ENCODE assay signal across 19 cellular contexts in genomic region chr5:76379316-76379715, GRCh38. TPM values are rescaled to one million over a fixed set of nuclear protein-coding genes. Genes with fewer than 3 reads are reported as not detected.
A peak's percentile ranks its signal among the peaks of the same experiment; 100 is the strongest.
DNase-seq lines count a peak whose midpoint lies in the region; ATAC-seq, FAIRE-seq and TF ChIP-seq lines count a peak whose summit lies in the region.
"Had no signal": no experiment of that assay in that cellular context is flagged by ENCODE, and none has a peak within 500 bp of the region (broad histone marks: within the 10 kb centered on the region; RNA-seq: fewer than 3 reads in every experiment).

No MANE protein-coding gene starts in this region.

- H3K9ac ChIP-seq in HepG2 (ENCODE audit: insufficient read depth, low read depth, low read length) = no peak overlapping the region

- CTCF ChIA-PET in activated CD8-positive, alpha-beta memory T cell treated with anti-CD3 and anti-CD28 coated beads, Interleukin-2, amount 10 ng/mL, durations not matched to agents 7 days and 5 days (lab: Charles Lee) = interaction anchor here (0.9 to 1.3 kb wide), 4 partner anchors 9 to 35 kb away, joined by 3 to 5 read pairs (median 3); no protein-coding TSS in a partner anchor
- CTCF ChIA-PET in activated CD4-positive, alpha-beta memory T cell treated with anti-CD3 and anti-CD28 coated beads, Interleukin-2, amount 10 ng/mL, durations not matched to agents 7 days and 5 days (lab: Charles Lee) = interaction anchor here (0.7 to 1.3 kb wide), 6 partner anchors 10 to 204 kb away, joined by 3 to 6 read pairs (median 4); partner anchors contain the start of gene IQGAP2
- CTCF ChIA-PET in HepG2 (lab: Yijun Ruan, JAX; ENCODE audit: low intra/inter-chr PET ratio, low total read pairs) = no interaction called here

- ATAC-seq in activated CD8-positive, alpha-beta memory T cell treated with anti-CD3 and anti-CD28 coated beads, Interleukin-2, amount 10 ng/mL, durations not matched to agents 7 days and 5 days = peak; percentile 69
- ATAC-seq in HepG2 (peak; percentile 78), HG03095 (IDR thresholded peaks at IDR 0.05; ENCODE audit: unreplicated experiment) (no peak)
- ATAC-seq: stimulated activated naive B cell treated with anti-CD40 and anti-IgM and Interleukin-4, amounts not matched to agents 10 μg/mL and 1 μg/mL and 100 μg/mL, for 72 hours; upper lobe of right lung had no signal

- H3K27me3 ChIP-seq in HepG2 (ENCODE audit: control insufficient read depth in 1 of 2, insufficient read depth in 2 of 2, low read length in 2 of 2) (no peaks in the 10 kb centered on the region; a peak in 1 of 5 replicates), H7 (ENCODE audit: control insufficient read depth, insufficient read depth, low read length) (no peaks in the 10 kb centered on the region)
- H3K27me3 ChIP-seq: ascending aorta, ovary, upper lobe of right lung had no signal

- 10% methylated on average over 5 of the region's 5 CpGs for WGBS in HepG2 (ENCODE audit: low lambda C conversion rate)

- no peaks in the 10 kb centered on the region for H3K27me3 Mint-ChIP-seq in activated CD8-positive, alpha-beta memory T cell treated with anti-CD3 and anti-CD28 coated beads, Interleukin-2, amount 10 ng/mL, durations not matched to agents 7 days and 5 days
- H3K27me3 Mint-ChIP-seq in activated CD4-positive, alpha-beta memory T cell treated with anti-CD3 and anti-CD28 coated beads, Interleukin-2, amount 10 ng/mL, durations not matched to agents 7 days and 5 days = no peaks in the 10 kb centered on the region

- POLR2A ChIA-PET in activated CD4-positive, alpha-beta memory T cell treated with anti-CD3 and anti-CD28 coated beads, Interleukin-2, amount 10 ng/mL, durations not matched to agents 7 days and 5 days (lab: Charles Lee) = interaction anchor here (0.6 to 1.5 kb wide), 4 partner anchors 10 to 333 kb away, joined by 3 to 6 read pairs (median 4); partner anchors contain the start of gene IQGAP2
- POLR2A ChIA-PET in HepG2 (lab: Yijun Ruan, JAX) = interaction anchor here (1.1 kb wide), 1 partner anchor 10 kb away, joined by 3 read pairs; no protein-coding TSS in a partner anchor

- TF ChIP-seq RAD21 in HepG2 (CRISPR knock-in tag; IDR thresholded peaks at IDR 0.05) = no peak

- H3K4me1 ChIP-seq in HepG2 (ENCODE audit: insufficient read depth, low read length) = peaks cover 70% of the 10 kb centered on the region
- H3K4me1 ChIP-seq: ascending aorta, upper lobe of right lung had no signal

- H4K20me1 ChIP-seq in HepG2 (ENCODE audit: insufficient read depth, low read length) = no peaks in the 10 kb centered on the region

- H3K36me3 ChIP-seq in HepG2 (replicated peaks in 1 of 2; ENCODE audit: control insufficient read depth in 1 of 2, insufficient read depth in 2 of 2, low read length in 2 of 2) (no peaks in the 10 kb centered on the region), H7 (replicated peaks; ENCODE audit: control insufficient read depth, insufficient read depth, low read length) (no peaks in the 10 kb centered on the region)
- H3K36me3 ChIP-seq: ascending aorta, ovary, upper lobe of right lung had no signal

- H3K9me3 Mint-ChIP-seq in activated CD8-positive, alpha-beta memory T cell treated with anti-CD3 and anti-CD28 coated beads, Interleukin-2, amount 10 ng/mL, durations not matched to agents 7 days and 5 days (ENCODE audit: low read depth) = no peaks in the 10 kb centered on the region
- no peaks in the 10 kb centered on the region for H3K9me3 Mint-ChIP-seq in activated CD4-positive, alpha-beta memory T cell treated with anti-CD3 and anti-CD28 coated beads, Interleukin-2, amount 10 ng/mL, durations not matched to agents 7 days and 5 days
- H3K9me3 Mint-ChIP-seq: dendritic cell treated with granulocyte-macrophage colony-stimulating factor and Interleukin-4, amounts not matched to agents 40 ng/mL and 50 ng/mL, for 4 days; stimulated activated naive B cell treated with anti-CD40 and anti-IgM and Interleukin-4, amounts not matched to agents 10 μg/mL and 1 μg/mL and 100 μg/mL, for 72 hours had no signal

- H2AFZ ChIP-seq in HepG2 (ENCODE audit: low read length) = peak overlapping the region; percentile 84

- H3K4me3 ChIP-seq in HepG2 (replicated peaks in 1 of 3; ENCODE audit: insufficient read depth in 1 of 3, low read depth in 2 of 3, low read length in 3 of 3) = peak overlapping the region; percentile 27 to 65 (median 46)
- no peak overlapping the region for H3K4me3 ChIP-seq in H7 (ENCODE audit: insufficient read depth, low read depth, low read length)
- H3K4me3 ChIP-seq: ascending aorta, ovary, skin epidermis, upper lobe of right lung had no signal

- peak overlapping the region; percentile 58 for H3K27ac Mint-ChIP-seq in activated CD8-positive, alpha-beta memory T cell treated with anti-CD3 and anti-CD28 coated beads, Interleukin-2, amount 10 ng/mL, durations not matched to agents 7 days and 5 days
- peak overlapping the region; percentile 60 for H3K27ac Mint-ChIP-seq in activated CD4-positive, alpha-beta memory T cell treated with anti-CD3 and anti-CD28 coated beads, Interleukin-2, amount 10 ng/mL, durations not matched to agents 7 days and 5 days
- H3K27ac Mint-ChIP-seq: dendritic cell treated with granulocyte-macrophage colony-stimulating factor and Interleukin-4, amounts not matched to agents 40 ng/mL and 50 ng/mL, for 4 days had no signal

- peak in 1 of 2 experiments; percentile 34; a peak in 1 of 4 replicates for TF ChIP-seq EP300 in HepG2 (IDR thresholded peaks at IDR 0.05; ENCODE audit: low read depth in 2 of 2, low read length in 2 of 2)
- TF ChIP-seq EP300 in HepG2 (CRISPR knock-in tag; IDR thresholded peaks at IDR 0.05; ENCODE audit: borderline replicate concordance) = no peak

- no TSS peak for BruUV-seq in HepG2 (replicated peaks; lab: Mats Ljungman, UMichigan)

- TF ChIP-seq CTCF in HepG2 (CRISPR knock-in tag; IDR thresholded peaks at IDR 0.05) = no peak

- intact Hi-C loops in HepG2 (cut with micrococcal nuclease; ENCODE audit: unreplicated experiment) = no loop called here

- H3K27ac ChIP-seq in HepG2 (ENCODE audit: extremely low read length, insufficient read depth, low read length) = no peak overlapping the region
- H3K27ac ChIP-seq: ascending aorta, ovary, skin epidermis, upper lobe of right lung had no signal

- H3K79me2 ChIP-seq in HepG2 (ENCODE audit: insufficient read depth, low read length) = no peaks in the 10 kb centered on the region

- no peak for TF ChIP-seq POLR2A in HepG2 (IDR thresholded peaks at IDR 0.05; ENCODE audit: insufficient read depth in 1 of 2, low read depth in 2 of 2, low read length in 2 of 2)

- FAIRE-seq in HepG2 (lab: Jason Lieb, UNC) = peak; percentile 47

- in situ Hi-C loops in HepG2 (cut with HindIII; ENCODE audit: extremely low pct_ligation_motif_present, low pct_unique_long_range_greater_than_20kb) = no loop called here

- DNase-seq in activated CD8-positive, alpha-beta memory T cell treated with anti-CD3 and anti-CD28 coated beads, Interleukin-2, amount 10 ng/mL, durations not matched to agents 7 days and 5 days = no peak
- DNase-seq in activated CD8-positive, alpha-beta memory T cell treated with anti-CD3 and anti-CD28 coated beads, Interleukin-2, amount 50 U/mL, for 4 hours = no peak
- DNase-seq in HT1080 (ENCODE audit: low read depth) (peak; percentile 51), HepG2 (ENCODE audit: low spot score) (peak; percentile 57), H7 (no peak), midbrain (lab: John Stamatoyannopoulos, UW) (no peak)
- no peak for DNase-seq in activated CD4-positive, alpha-beta memory T cell treated with anti-CD3 and anti-CD28 coated beads, Interleukin-2, amount 10 ng/mL, durations not matched to agents 7 days and 5 days
- DNase-seq: glutamatergic neuron; IMR-90; islet precursor cell; NCI-H1436 treated with DMSO at 0.1 percent for 48 hours; OCI-M1; ovary; stimulated activated naive B cell treated with anti-CD40 and anti-IgM and Interleukin-4, amounts not matched to agents 10 μg/mL and 1 μg/mL and 100 μg/mL, for 72 hours; upper lobe of right lung had no signal

- peak overlapping the region; percentile 89 for H3K4me2 ChIP-seq in HepG2 (ENCODE audit: low read depth, low read length)

- peaks cover 36% of the 10 kb centered on the region for H3K4me1 Mint-ChIP-seq in activated CD8-positive, alpha-beta memory T cell treated with anti-CD3 and anti-CD28 coated beads, Interleukin-2, amount 10 ng/mL, durations not matched to agents 7 days and 5 days
- peaks cover 39% of the 10 kb centered on the region for H3K4me1 Mint-ChIP-seq in activated CD4-positive, alpha-beta memory T cell treated with anti-CD3 and anti-CD28 coated beads, Interleukin-2, amount 10 ng/mL, durations not matched to agents 7 days and 5 days

- H3K4me3 Mint-ChIP-seq in activated CD8-positive, alpha-beta memory T cell treated with anti-CD3 and anti-CD28 coated beads, Interleukin-2, amount 10 ng/mL, durations not matched to agents 7 days and 5 days = no peak overlapping the region
- H3K4me3 Mint-ChIP-seq in activated CD4-positive, alpha-beta memory T cell treated with anti-CD3 and anti-CD28 coated beads, Interleukin-2, amount 10 ng/mL, durations not matched to agents 7 days and 5 days = no peak overlapping the region
- H3K4me3 Mint-ChIP-seq: dendritic cell treated with granulocyte-macrophage colony-stimulating factor and Interleukin-4, amounts not matched to agents 40 ng/mL and 50 ng/mL, for 4 days; stimulated activated naive B cell treated with anti-CD40 and anti-IgM and Interleukin-4, amounts not matched to agents 10 μg/mL and 1 μg/mL and 100 μg/mL, for 72 hours had no signal

- no peaks in the 10 kb centered on the region for H3K36me3 Mint-ChIP-seq in activated CD8-positive, alpha-beta memory T cell treated with anti-CD3 and anti-CD28 coated beads, Interleukin-2, amount 10 ng/mL, durations not matched to agents 7 days and 5 days
- H3K36me3 Mint-ChIP-seq in activated CD4-positive, alpha-beta memory T cell treated with anti-CD3 and anti-CD28 coated beads, Interleukin-2, amount 10 ng/mL, durations not matched to agents 7 days and 5 days (ENCODE audit: low read depth) = peaks cover 5% of the 10 kb centered on the region
- H3K36me3 Mint-ChIP-seq: stimulated activated naive B cell treated with anti-CD40 and anti-IgM and Interleukin-4, amounts not matched to agents 10 μg/mL and 1 μg/mL and 100 μg/mL, for 72 hours had no signal

- H3K9me3 ChIP-seq in HepG2 (ENCODE audit: low read length) = no peaks in the 10 kb centered on the region
- H3K9me3 ChIP-seq: ascending aorta, ovary, upper lobe of right lung had no signal

RNA-seq across cellular contexts. Expression of gene IQGAP2, which starts 23.8 kb away (rescaled TPM):
- 100 to 1,000 TPM in 1 of 2 experiments, 10 to 100 TPM in 1; 70.2 to 118 TPM for total RNA-seq in activated CD8-positive, alpha-beta memory T cell treated with anti-CD3 and anti-CD28 coated beads, Interleukin-2, amount 10 ng/mL, durations not matched to agents 7 days and 5 days
- total RNA-seq in HT1080 (2014; rRNA removed; shearing (Covaris generic)) = 0.10 and 0.16 TPM in 2 replicates
- polyA plus RNA-seq in HT1080 (2015; cell fraction: cytosol; rRNA removed) = 0.29 and 1.4 TPM in 2 replicates
- polyA plus RNA-seq in HT1080 (2015; cell fraction: nucleus; rRNA removed) = 0.55 and 0.94 TPM in 2 replicates
- total RNA-seq in activated CD4-positive, alpha-beta memory T cell treated with anti-CD3 and anti-CD28 coated beads, Interleukin-2, amount 10 ng/mL, durations not matched to agents 7 days and 5 days = 100 to 1,000 TPM; 118 to 124 TPM
- 83.3 and 143 TPM in 2 replicates for total RNA-seq in HepG2 (2016; rRNA removed; fragmentation: Illumina TruSeq; extraction: Trizol)
- total RNA-seq in HepG2 (2016; cell fraction: cytosol; rRNA removed; fragmentation: Illumina TruSeq; extraction: Trizol; ENCODE audit: low read depth) = 6.8 and 9.5 TPM in 2 replicates
- 75.6 and 141 TPM in 2 replicates for total RNA-seq in HepG2 (2016; cell fraction: insoluble cytoplasmic fraction; rRNA removed; fragmentation: Illumina TruSeq; extraction: Trizol)
- 20.0 and 24.2 TPM in 2 replicates for total RNA-seq in HepG2 (2016; cell fraction: membrane; rRNA removed; fragmentation: Illumina TruSeq; extraction: Trizol)
- total RNA-seq in HepG2 (2016; cell fraction: nucleus; rRNA removed; fragmentation: Illumina TruSeq; extraction: Trizol) = 81.7 and 84.7 TPM in 2 replicates
- polyA plus RNA-seq in HepG2 (2011; rRNA removed) = 29.7 and 35.2 TPM in 2 replicates
- polyA plus RNA-seq in HepG2 (2011; cell fraction: cytosol; rRNA removed) = 21.8 and 27.0 TPM in 2 replicates
- 16.5 and 22.9 TPM in 2 replicates for polyA plus RNA-seq in HepG2 (2011; cell fraction: nucleus; rRNA removed)
- 43.2 and 55.6 TPM in 2 replicates for polyA plus RNA-seq in HepG2 (2012)
- polyA plus RNA-seq in HepG2 (2016; cell fraction: cytosol; fragmentation: Illumina TruSeq; extraction: Trizol; ENCODE audit: low read depth) = 2.5 and 3.4 TPM in 2 replicates
- 131 and 137 TPM in 2 replicates for polyA plus RNA-seq in HepG2 (2016; cell fraction: insoluble cytoplasmic fraction; fragmentation: Illumina TruSeq; extraction: Trizol; ENCODE audit: low read depth)
- polyA plus RNA-seq in HepG2 (2016; cell fraction: membrane; fragmentation: Illumina TruSeq; extraction: Trizol; ENCODE audit: low read depth) = 10.6 and 10.9 TPM in 2 replicates
- 77.5 and 91.9 TPM in 2 replicates for polyA plus RNA-seq in HepG2 (2016; cell fraction: nucleus; fragmentation: Illumina TruSeq; extraction: Trizol; ENCODE audit: insufficient read depth, low read depth)
- 0.21 and 25.1 TPM in 2 replicates for polyA minus RNA-seq in HepG2 (2011; rRNA and poly(A)+ RNA removed; ENCODE audit: low replicate concordance)
- 51.9 and 82.7 TPM in 2 replicates for polyA minus RNA-seq in HepG2 (2011; cell fraction: cytosol; rRNA and poly(A)+ RNA removed)
- polyA minus RNA-seq in HepG2 (2011; cell fraction: nucleus; rRNA and poly(A)+ RNA removed) = 85.0 and 104 TPM in 2 replicates
- 36.8 and 80.7 TPM in 2 replicates for total RNA-seq in H7 (2014; rRNA removed; shearing (Covaris generic))

Comparison
In these comparisons a context has a peak if more than half of its experiments do, and no peak if none do; other contexts are left out.
1. DNase-seq: peak in HT1080 (single experiment) and HepG2 (single experiment); none in activated CD8-positive, alpha-beta memory T cell treated with anti-CD3 and anti-CD28 coated beads, Interleukin-2, amount 10 ng/mL, durations not matched to agents 7 days and 5 days (single experiment), activated CD8-positive, alpha-beta memory T cell treated with anti-CD3 and anti-CD28 coated beads, Interleukin-2, amount 50 U/mL, for 4 hours (single experiment), activated CD4-positive, alpha-beta memory T cell treated with anti-CD3 and anti-CD28 coated beads, Interleukin-2, amount 10 ng/mL, durations not matched to agents 7 days and 5 days (single experiment), H7 (single experiment) and midbrain (single experiment).